Comparison of ENCODE assay signal across 18 cellular contexts in the genomic region with DNA sequence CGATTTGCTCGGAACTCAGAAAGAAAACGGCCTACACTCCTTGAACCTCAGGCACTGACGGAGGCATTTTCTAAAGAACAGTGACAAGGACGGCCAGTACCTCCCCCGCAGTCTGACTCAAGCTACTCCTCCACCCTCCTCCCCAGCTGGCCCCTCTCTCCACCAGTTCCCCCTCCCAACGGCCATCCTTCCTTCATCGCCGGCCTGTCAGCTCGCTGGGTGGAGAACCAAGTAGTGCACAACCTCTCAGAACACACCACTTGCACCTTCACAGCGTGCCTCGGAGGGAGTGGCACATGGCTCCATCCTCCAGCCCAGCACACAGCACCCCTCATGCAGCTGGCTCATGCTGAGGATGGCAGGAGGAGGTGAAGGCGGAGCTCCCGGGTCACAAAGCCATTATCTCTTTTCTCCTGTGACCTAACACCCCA. TPM values are rescaled to one million over a fixed set of nuclear protein-coding genes. Genes with fewer than 3 reads are reported as not detected.
DNase-seq lines count a peak whose midpoint lies in the region; ATAC-seq and TF ChIP-seq lines count a peak whose summit lies in the region.
"Had no signal": no experiment of that assay in that cellular context is flagged by ENCODE, and none has a peak within 500 bp of the region (broad histone marks: within the 10 kb centered on the region; RNA-seq: fewer than 3 reads in every experiment).

No MANE protein-coding gene starts in this region.

- ATAC-seq in psoas muscle (no peak), HG03095 (IDR thresholded peaks at IDR 0.05; ENCODE audit: unreplicated experiment) (no peak)

- no peaks in the 10 kb centered on the region for H4K20me1 ChIP-seq in GM23248 (ENCODE audit: insufficient read depth)

- 57 to 61% methylated on average over 14 of the region's 14 CpGs for WGBS in GM23248 (ENCODE audit: low coverage in 1 of 2, low lambda C conversion rate in 2 of 2, missing lambda C conversion rate in 2 of 2), 2 experiments
- 72 to 81% (median 74%) methylated on average over 14 of the region's 14 CpGs for WGBS in psoas muscle, 3 donors

- H2AFZ ChIP-seq in GM23248: peak overlapping the region; percentile 36; the same call in 1 of the 2 replicates

- no peaks in the 10 kb centered on the region for H3K9me2 ChIP-seq in GM23248 (ENCODE audit: insufficient read depth)

- no peak overlapping the region for H3K4me3 ChIP-seq in GM23248
- no peak overlapping the region for H3K4me3 ChIP-seq in left ventricle myocardium inferior
- H3K4me3 ChIP-seq in psoas muscle: no peak overlapping the region
- no peak overlapping the region for H3K4me3 ChIP-seq in brain microvascular endothelial cell (ENCODE audit: low read depth, low read length)

- no peak overlapping the region for H3K9ac ChIP-seq in GM23248

- peak overlapping the region; percentile 14 for H3K4me2 ChIP-seq in GM23248 (ENCODE audit: unreplicated experiment)

- H3K4me1 ChIP-seq in GM23248 (ENCODE audit: insufficient read depth) (peaks cover 12% of the 10 kb centered on the region; the same call in 1 of the 2 replicates), left ventricle myocardium inferior (peaks cover 38% of the 10 kb centered on the region), psoas muscle (peaks cover 7% of the 10 kb centered on the region)

- H3K9me3 ChIP-seq in GM23248 (ENCODE audit: low read depth): no peaks in the 10 kb centered on the region
- no peaks in the 10 kb centered on the region for H3K9me3 ChIP-seq in left ventricle myocardium inferior (replicated peaks)
- no peaks in the 10 kb centered on the region for H3K9me3 ChIP-seq in psoas muscle

- H3K79me2 ChIP-seq in GM23248 (ENCODE audit: insufficient read depth): no peaks in the 10 kb centered on the region

- H3F3A ChIP-seq in GM23248 (ENCODE audit: insufficient read depth): no peaks in the 10 kb centered on the region

- H3K36me3 ChIP-seq in GM23248 (ENCODE audit: low read depth) (no peaks in the 10 kb centered on the region), left ventricle myocardium inferior (no peaks in the 10 kb centered on the region), psoas muscle (ENCODE audit: insufficient read depth in 1 of 2, low read depth in 1 of 2) (no peaks in the 10 kb centered on the region), brain microvascular endothelial cell (replicated peaks) (no peaks in the 10 kb centered on the region)

- no peak for TF ChIP-seq CTCF in left ventricle myocardium inferior (IDR thresholded peaks at IDR 0.05; ENCODE audit: borderline replicate concordance)
- TF ChIP-seq CTCF in psoas muscle (IDR thresholded peaks at IDR 0.05): no peak
- TF ChIP-seq CTCF in brain microvascular endothelial cell (IDR thresholded peaks at IDR 0.05; ENCODE audit: low read depth, low read length, missing control alignments): no peak

- intact Hi-C loops in left ventricle myocardium inferior (cut with micrococcal nuclease) (no loop called here), psoas muscle (cut with DNase I) (no loop called here)

- H3K27ac ChIP-seq in GM23248 (no peak overlapping the region), left ventricle myocardium inferior (replicated peaks) (peak overlapping the region; percentile 75), psoas muscle (no peak overlapping the region), brain microvascular endothelial cell (no peak overlapping the region)

- in situ Hi-C loops in GM23248 (cut with MboI): no loop called here
- in situ Hi-C loops in brain microvascular endothelial cell (cut with HindIII; ENCODE audit: low pct_ligation_motif_present, low sequenced_read_pairs): loop anchor here (10.0 kb wide), 1 partner anchor 104 kb away; no protein-coding TSS in a partner anchor

- H3K27me3 ChIP-seq in GM23248 (replicated peaks; ENCODE audit: insufficient read depth) (no peaks in the 10 kb centered on the region; the same call in 1 of the 2 replicates), left ventricle myocardium inferior (ENCODE audit: low read depth) (peaks cover 5% of the 10 kb centered on the region), psoas muscle (ENCODE audit: insufficient read depth in 3 of 3, low read length in 2 of 3) (peaks cover 0 to 3% (median 2%) of the 10 kb centered on the region in 3 donors), brain microvascular endothelial cell (replicated peaks) (peaks cover 4% of the 10 kb centered on the region)

- DNase-seq in GM23248 (peak; percentile 38), OCI-M1 (lab: John Stamatoyannopoulos, UW) (peak; percentile 61), left ventricle myocardium inferior (peak; percentile 58), psoas muscle (peak; percentile 51 to 62), NCI-H1105 (lab: John Stamatoyannopoulos, UW) (no peak), brain microvascular endothelial cell (no peak), NCI-H2196 (lab: John Stamatoyannopoulos, UW; ENCODE audit: unreplicated experiment) (no peak)
- DNase-seq: activated naive CD4-positive, alpha-beta T cell; CD4-positive, CD25-positive, alpha-beta regulatory T cell; cerebellar nuclear complex; effector CD4-positive, alpha-beta T cell; GF-D8; HCEC 1CT; NCI-H2107; NCI-H524 treated with DMSO at 0.1 percent for 48 hours; SHP77; stimulated activated CD4-positive, alpha-beta T cell treated with anti-CD3 and anti-CD28 coated beads, Interleukin-12 subunit alpha, Interleukin-12 subunit beta, amount 100 ng/mL, for 4 hours had no signal

RNA-seq across cellular contexts. Expression of a gene that starts 58.8 kb away (rescaled TPM):
- 97.1 and 113 TPM in 2 replicates for total RNA-seq in GM23248 (2014; rRNA removed; shearing (Covaris generic))
- 37.2 and 38.5 TPM in 2 replicates for polyA plus RNA-seq in GM23248 (2016; fragmentation: Nextera tagmentation; extraction: Ambion mirVana)
- total RNA-seq in left ventricle myocardium inferior: 48.1 TPM
- total RNA-seq in psoas muscle: 10 to 100 TPM; 56.4 to 98.3 (median 67.5) TPM
- polyA plus RNA-seq in psoas muscle: 10 to 100 TPM; 10.9 to 57.2 (median 27.3) TPM

Comparison
In these comparisons a context has a peak if more than half of its experiments do, and no peak if none do; other contexts are left out.
1. DNase-seq: peak in GM23248 (single experiment), OCI-M1 (single experiment), left ventricle myocardium inferior (single experiment) and psoas muscle (2 of 2); none in NCI-H1105 (single experiment), brain microvascular endothelial cell (single experiment) and NCI-H2196 (single experiment).